Comparison of ENCODE assay signal across 17 cellular contexts in the genomic region with DNA sequence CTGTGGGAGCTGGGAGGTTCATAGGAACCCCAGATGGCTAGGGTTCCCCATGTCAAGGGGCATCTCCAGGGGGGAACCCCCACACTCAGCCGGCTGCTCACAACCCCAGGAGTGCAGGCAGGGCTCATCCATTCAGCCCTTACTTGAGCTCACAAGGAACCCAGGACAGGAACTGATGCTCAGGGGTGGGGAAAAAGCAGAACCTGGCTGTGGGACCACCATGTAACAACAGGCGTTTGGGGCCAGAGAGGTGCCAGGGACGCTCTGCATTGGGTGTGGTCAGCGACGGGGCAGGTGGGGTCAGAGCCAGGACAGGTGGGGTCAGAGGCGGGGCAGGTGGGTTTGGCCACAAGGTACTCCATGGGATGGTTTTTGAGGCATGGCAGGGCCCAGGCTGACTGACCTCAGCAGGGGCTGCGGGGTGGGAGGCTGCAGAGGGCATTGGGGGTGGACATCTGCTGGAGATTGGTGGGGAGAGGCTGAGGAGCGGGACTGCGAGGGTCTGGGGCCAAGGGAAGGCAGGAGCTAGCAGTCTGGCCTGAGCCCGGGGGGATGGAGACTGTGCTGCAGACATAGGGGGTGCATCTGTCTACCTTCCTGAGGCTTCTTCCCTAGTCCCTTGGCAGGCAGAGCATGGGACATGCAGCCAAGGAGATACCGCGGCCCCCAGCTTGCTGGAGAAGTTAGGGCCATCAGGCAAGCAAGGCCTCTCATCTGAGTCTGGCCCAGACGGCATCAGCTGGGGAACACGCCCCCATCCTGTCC. TPM values are rescaled to one million over a fixed set of nuclear protein-coding genes. Genes with fewer than 3 reads are reported as not detected.
DNase-seq lines count a peak whose midpoint lies in the region; ATAC-seq, FAIRE-seq and TF ChIP-seq lines count a peak whose summit lies in the region.
"Had no signal": no experiment of that assay in that cellular context is flagged by ENCODE, and none has a peak within 500 bp of the region (broad histone marks: within the 10 kb centered on the region; RNA-seq: fewer than 3 reads in every experiment).

No MANE protein-coding gene starts in this region.

- peak overlapping the region; percentile 83 for H3K27ac Mint-ChIP-seq in stimulated activated effector memory CD8-positive, alpha-beta T cell treated with anti-CD3 and anti-CD28 coated beads, Interleukin-12 subunit alpha, Interleukin-12 subunit beta, amount 100 ng/mL, for 72 hours
- H3K27ac Mint-ChIP-seq: activated CD4-positive, alpha-beta T cell treated with anti-CD3 and anti-CD28 coated beads for 36 hours; activated naive CD8-positive, alpha-beta T cell treated with anti-CD3 and anti-CD28 coated beads, Interleukin-2, amount 10 ng/mL, durations not matched to agents 7 days and 5 days; effector memory CD8-positive, alpha-beta T cell; progenitor cell of endocrine pancreas; T-helper 2 cell treated with Interferon-gamma antibody and Interleukin-4, amounts not matched to agents 5 μg/mL and 100 μg/mL, for 36 hours; type B pancreatic cell had no signal

- H3K9me3 Mint-ChIP-seq in stimulated activated effector memory CD8-positive, alpha-beta T cell treated with anti-CD3 and anti-CD28 coated beads, Interleukin-12 subunit alpha, Interleukin-12 subunit beta, amount 100 ng/mL, for 72 hours = no peaks in the 10 kb centered on the region
- H3K9me3 Mint-ChIP-seq: activated naive CD8-positive, alpha-beta T cell treated with anti-CD3 and anti-CD28 coated beads, Interleukin-2, amount 10 ng/mL, durations not matched to agents 7 days and 5 days; effector memory CD8-positive, alpha-beta T cell; T-helper 2 cell treated with Interferon-gamma antibody and Interleukin-4, amounts not matched to agents 5 μg/mL and 100 μg/mL, for 36 hours; type B pancreatic cell had no signal

- no peaks in the 10 kb centered on the region for H3K36me3 ChIP-seq in OCI-LY3 (replicated peaks; ENCODE audit: low read depth, low read length)
- H3K36me3 ChIP-seq: cardiac muscle cell had no signal

- no peaks in the 10 kb centered on the region for H3K27me3 ChIP-seq in OCI-LY3 (ENCODE audit: low read depth, low read length)
- H3K27me3 ChIP-seq: cardiac muscle cell, left lung had no signal

- no peaks in the 10 kb centered on the region for H3K4me1 ChIP-seq in OCI-LY3 (ENCODE audit: low read length)

- no peaks in the 10 kb centered on the region for H3K79me2 ChIP-seq in OCI-LY3 (ENCODE audit: low read length)

- no peak overlapping the region for H3K9ac ChIP-seq in OCI-LY3 (ENCODE audit: low read length)

- H3K4me3 ChIP-seq in OCI-LY3 (ENCODE audit: low read length) = no peak overlapping the region
- H3K4me3 ChIP-seq: cardiac muscle cell, left lung had no signal

- no peak for FAIRE-seq in GM12891 (lab: Jason Lieb, UNC)
- FAIRE-seq: astrocyte, H54 had no signal

- no peak overlapping the region for H3K4me3 Mint-ChIP-seq in stimulated activated effector memory CD8-positive, alpha-beta T cell treated with anti-CD3 and anti-CD28 coated beads, Interleukin-12 subunit alpha, Interleukin-12 subunit beta, amount 100 ng/mL, for 72 hours
- H3K4me3 Mint-ChIP-seq: activated CD4-positive, alpha-beta T cell treated with anti-CD3 and anti-CD28 coated beads for 36 hours; activated naive CD8-positive, alpha-beta T cell treated with anti-CD3 and anti-CD28 coated beads, Interleukin-2, amount 10 ng/mL, durations not matched to agents 7 days and 5 days; effector memory CD8-positive, alpha-beta T cell; T-helper 2 cell treated with Interferon-gamma antibody and Interleukin-4, amounts not matched to agents 5 μg/mL and 100 μg/mL, for 36 hours; type B pancreatic cell had no signal

- no peak for ATAC-seq in stimulated activated effector memory CD8-positive, alpha-beta T cell treated with anti-CD3 and anti-CD28 coated beads, Interleukin-12 subunit alpha, Interleukin-12 subunit beta, amount 100 ng/mL, for 72 hours
- ATAC-seq in GM19035 (IDR thresholded peaks at IDR 0.05; ENCODE audit: unreplicated experiment) (no peak), GM18873 (IDR thresholded peaks at IDR 0.05; ENCODE audit: low FRiP score, unreplicated experiment) (no peak)

- H3K36me3 Mint-ChIP-seq in stimulated activated effector memory CD8-positive, alpha-beta T cell treated with anti-CD3 and anti-CD28 coated beads, Interleukin-12 subunit alpha, Interleukin-12 subunit beta, amount 100 ng/mL, for 72 hours = peaks cover 12% of the 10 kb centered on the region
- H3K36me3 Mint-ChIP-seq: activated naive CD8-positive, alpha-beta T cell treated with anti-CD3 and anti-CD28 coated beads, Interleukin-2, amount 10 ng/mL, durations not matched to agents 7 days and 5 days; type B pancreatic cell had no signal

- H3K4me2 ChIP-seq in OCI-LY3 (ENCODE audit: low read length) = peak overlapping the region; percentile 44

- no peak for TF ChIP-seq CTCF in OCI-LY3 (IDR thresholded peaks at IDR 0.05; ENCODE audit: low read depth, low read length)

- DNase-seq in GM12891 (ENCODE audit: insufficient read length, low spot score) = peak; percentile 19
- DNase-seq in islet precursor cell = peak; percentile 47
- DNase-seq in stimulated activated effector memory CD8-positive, alpha-beta T cell treated with anti-CD3 and anti-CD28 coated beads, Interleukin-12 subunit alpha, Interleukin-12 subunit beta, amount 100 ng/mL, for 72 hours (ENCODE audit: low spot score in 2 of 2) = peak in 1 of 2 donors; percentile 16
- no peak for DNase-seq in activated T-cell treated with anti-CD3 and anti-CD28 coated beads, Interleukin-2, amount 50 U/mL, for 48 hours

- H3K27ac ChIP-seq in OCI-LY3 (ENCODE audit: low read length) = no peak overlapping the region
- H3K27ac ChIP-seq: cardiac muscle cell, left lung had no signal

- no peaks in the 10 kb centered on the region for H3K9me3 ChIP-seq in OCI-LY3 (ENCODE audit: insufficient read depth, low read length)
- H3K9me3 ChIP-seq: left lung had no signal

- H2AFZ ChIP-seq in OCI-LY3 (ENCODE audit: low read depth, low read length) = no peak overlapping the region

- H3K4me1 Mint-ChIP-seq in stimulated activated effector memory CD8-positive, alpha-beta T cell treated with anti-CD3 and anti-CD28 coated beads, Interleukin-12 subunit alpha, Interleukin-12 subunit beta, amount 100 ng/mL, for 72 hours = peaks cover 19% of the 10 kb centered on the region
- H3K4me1 Mint-ChIP-seq: activated CD4-positive, alpha-beta T cell treated with anti-CD3 and anti-CD28 coated beads for 36 hours had no signal

- TF ChIP-seq POLR2A in GM12891 (IDR thresholded peaks at IDR 0.05; ENCODE audit: low read depth, low read length) = no peak

- no peaks in the 10 kb centered on the region for H4K20me1 ChIP-seq in OCI-LY3 (ENCODE audit: insufficient read depth, low read length)

TF ChIP-seq in GM12891, 5 proteins besides CTCF, POLR2A, EP300 and RAD21:
- TF ChIP-seq PAX5 (IDR thresholded peaks at IDR 0.05; ENCODE audit: insufficient read depth, low read length, severe bottlenecking) (no peak), SPI1 (IDR thresholded peaks at IDR 0.05; ENCODE audit: low read depth, low read length) (no peak), POLR2AphosphoS5 (IDR thresholded peaks at IDR 0.05; ENCODE audit: low read depth, low read length) (no peak), POU2F2 (IDR thresholded peaks at IDR 0.05; ENCODE audit: low read depth, low read length) (no peak), TAF1 (IDR thresholded peaks at IDR 0.05; ENCODE audit: low read depth, low read length) (no peak)
TF ChIP-seq in GM12891: peak in this region for 0.

RNA-seq across cellular contexts. Expression of a gene that starts 34.0 kb away (rescaled TPM):
- 29.5 TPM for polyA plus RNA-seq in GM12891 (2012; ENCODE audit: low read depth, missing spikeins)

Comparison
In these comparisons a context has a peak if more than half of its experiments do, and no peak if none do; other contexts are left out.
1. DNase-seq: peak in GM12891 (single experiment) and islet precursor cell (single experiment); none in activated T-cell treated with anti-CD3 and anti-CD28 coated beads, Interleukin-2, amount 50 U/mL, for 48 hours (0 of 2).